ENCODE assay signal across 2 cellular contexts in the genomic region with DNA sequence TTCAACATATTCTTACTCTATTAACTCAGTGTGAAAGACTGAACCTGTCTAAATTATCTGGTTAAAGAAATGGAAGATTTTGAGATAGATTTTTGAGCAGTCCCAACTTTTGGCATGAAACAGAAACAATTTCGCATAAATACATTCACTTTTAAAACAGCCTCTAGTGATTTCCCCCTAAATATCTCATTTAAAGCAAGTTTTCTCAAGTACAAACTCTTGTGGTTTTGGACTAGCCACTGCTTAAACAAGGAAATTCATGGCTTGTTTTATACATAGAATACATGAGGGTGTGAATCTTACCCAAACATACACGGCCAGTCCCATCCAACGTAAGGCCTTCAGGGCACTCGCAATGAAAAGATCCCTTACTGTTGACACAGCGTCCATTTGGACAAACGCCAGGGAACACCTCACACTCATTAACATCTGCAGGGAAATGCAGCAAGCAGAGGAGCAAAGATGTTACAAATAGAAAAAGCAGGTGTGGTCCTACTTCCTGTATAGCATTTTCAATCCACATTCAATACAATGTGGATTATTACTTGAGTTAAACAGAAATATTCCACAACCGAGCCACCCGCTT.
A peak's percentile ranks its signal among the peaks of the same experiment; 100 is the strongest.
TF ChIP-seq lines count a peak whose summit lies in the region.

No MANE protein-coding gene starts in this region.

TF ChIP-seq in HEK293, 187 proteins besides CTCF, POLR2A, EP300 and RAD21 (continued from another document and continues in another):
- TF ChIP-seq, protein P1, sequence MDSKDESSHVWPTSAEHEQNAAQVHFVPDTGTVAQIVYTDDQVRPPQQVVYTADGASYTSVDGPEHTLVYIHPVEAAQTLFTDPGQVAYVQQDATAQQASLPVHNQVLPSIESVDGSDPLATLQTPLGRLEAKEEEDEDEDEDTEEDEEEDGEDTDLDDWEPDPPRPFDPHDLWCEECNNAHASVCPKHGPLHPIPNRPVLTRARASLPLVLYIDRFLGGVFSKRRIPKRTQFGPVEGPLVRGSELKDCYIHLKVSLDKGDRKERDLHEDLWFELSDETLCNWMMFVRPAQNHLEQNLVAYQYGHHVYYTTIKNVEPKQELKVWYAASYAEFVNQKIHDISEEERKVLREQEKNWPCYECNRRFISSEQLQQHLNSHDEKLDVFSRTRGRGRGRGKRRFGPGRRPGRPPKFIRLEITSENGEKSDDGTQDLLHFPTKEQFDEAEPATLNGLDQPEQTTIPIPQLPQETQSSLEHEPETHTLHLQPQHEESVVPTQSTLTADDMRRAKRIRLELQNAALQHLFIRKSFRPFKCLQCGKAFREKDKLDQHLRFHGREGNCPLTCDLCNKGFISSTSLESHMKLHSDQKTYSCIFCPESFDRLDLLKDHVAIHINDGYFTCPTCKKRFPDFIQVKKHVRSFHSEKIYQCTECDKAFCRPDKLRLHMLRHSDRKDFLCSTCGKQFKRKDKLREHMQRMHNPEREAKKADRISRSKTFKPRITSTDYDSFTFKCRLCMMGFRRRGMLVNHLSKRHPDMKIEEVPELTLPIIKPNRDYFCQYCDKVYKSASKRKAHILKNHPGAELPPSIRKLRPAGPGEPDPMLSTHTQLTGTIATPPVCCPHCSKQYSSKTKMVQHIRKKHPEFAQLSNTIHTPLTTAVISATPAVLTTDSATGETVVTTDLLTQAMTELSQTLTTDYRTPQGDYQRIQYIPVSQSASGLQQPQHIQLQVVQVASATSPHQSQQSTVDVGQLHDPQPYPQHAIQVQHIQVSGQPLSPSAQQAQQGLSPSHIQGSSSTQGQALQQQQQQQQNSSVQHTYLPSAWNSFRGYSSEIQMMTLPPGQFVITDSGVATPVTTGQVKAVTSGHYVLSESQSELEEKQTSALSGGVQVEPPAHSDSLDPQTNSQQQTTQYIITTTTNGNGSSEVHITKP (tag by site-specific recombination; IDR thresholded peaks at IDR 0.05) = peak; percentile 76
- TF ChIP-seq SP7 (tag by site-specific recombination; IDR thresholded peaks at IDR 0.05) (0 out of 2 replicates have a peak, but pooled peaks have one; percentile 43), ZNF416 (tag by site-specific recombination; IDR thresholded peaks at IDR 0.05) (no peak), MZF1 (tag by site-specific recombination; IDR thresholded peaks at IDR 0.05; ENCODE audit: borderline replicate concordance) (peak; percentile 73; the same call in 1 of the 2 replicates), ZNF561 (tag by site-specific recombination; IDR thresholded peaks at IDR 0.05; ENCODE audit: borderline replicate concordance) (peak; percentile 63; the same call in 1 of the 2 replicates), ZNF596 (tag by site-specific recombination; IDR thresholded peaks at IDR 0.05) (peak; percentile 10; the same call in 1 of the 2 replicates), ZNF660 (tag by site-specific recombination; IDR thresholded peaks at IDR 0.05) (0 out of 2 replicates have a peak, but pooled peaks have one; percentile 42), ZSCAN30 (tag by site-specific recombination; IDR thresholded peaks at IDR 0.05) (peak; percentile 47; the same call in 1 of the 2 replicates), ZNF248 (tag by site-specific recombination; IDR thresholded peaks at IDR 0.05) (no peak), OSR2 (tag by site-specific recombination; IDR thresholded peaks at IDR 0.05) (0 out of 2 replicates have a peak, but pooled peaks have one; percentile 20), KLF16 (tag by site-specific recombination; IDR thresholded peaks at IDR 0.05) (no peak), ZNF366 (tag by site-specific recombination; conservative IDR thresholded peaks at IDR 0.05) (peak; percentile 56), ZBTB17 (tag by site-specific recombination; IDR thresholded peaks at IDR 0.05) (peak; percentile 69), ZNF510 (tag by site-specific recombination; IDR thresholded peaks at IDR 0.05; ENCODE audit: insufficient replicate concordance) (peak; percentile 93), ZBTB48 (tag by site-specific recombination; IDR thresholded peaks at IDR 0.05) (peak; percentile 79)
- TF ChIP-seq, protein P2, sequence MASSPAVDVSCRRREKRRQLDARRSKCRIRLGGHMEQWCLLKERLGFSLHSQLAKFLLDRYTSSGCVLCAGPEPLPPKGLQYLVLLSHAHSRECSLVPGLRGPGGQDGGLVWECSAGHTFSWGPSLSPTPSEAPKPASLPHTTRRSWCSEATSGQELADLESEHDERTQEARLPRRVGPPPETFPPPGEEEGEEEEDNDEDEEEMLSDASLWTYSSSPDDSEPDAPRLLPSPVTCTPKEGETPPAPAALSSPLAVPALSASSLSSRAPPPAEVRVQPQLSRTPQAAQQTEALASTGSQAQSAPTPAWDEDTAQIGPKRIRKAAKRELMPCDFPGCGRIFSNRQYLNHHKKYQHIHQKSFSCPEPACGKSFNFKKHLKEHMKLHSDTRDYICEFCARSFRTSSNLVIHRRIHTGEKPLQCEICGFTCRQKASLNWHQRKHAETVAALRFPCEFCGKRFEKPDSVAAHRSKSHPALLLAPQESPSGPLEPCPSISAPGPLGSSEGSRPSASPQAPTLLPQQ (tag by site-specific recombination; IDR thresholded peaks at IDR 0.05) = peak; percentile 64; the same call in 1 of the 2 replicates
- TF ChIP-seq, protein P3, sequence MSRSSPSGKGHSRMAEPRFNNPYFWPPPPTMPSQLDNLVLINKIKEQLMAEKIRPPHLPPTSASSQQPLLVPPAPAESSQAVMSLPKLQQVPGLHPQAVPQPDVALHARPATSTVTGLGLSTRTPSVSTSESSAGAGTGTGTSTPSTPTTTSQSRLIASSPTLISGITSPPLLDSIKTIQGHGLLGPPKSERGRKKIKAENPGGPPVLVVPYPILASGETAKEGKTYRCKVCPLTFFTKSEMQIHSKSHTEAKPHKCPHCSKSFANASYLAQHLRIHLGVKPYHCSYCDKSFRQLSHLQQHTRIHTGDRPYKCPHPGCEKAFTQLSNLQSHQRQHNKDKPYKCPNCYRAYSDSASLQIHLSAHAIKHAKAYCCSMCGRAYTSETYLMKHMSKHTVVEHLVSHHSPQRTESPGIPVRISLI (tag by site-specific recombination; IDR thresholded peaks at IDR 0.05) = 0 out of 2 replicates have a peak, but pooled peaks have one; percentile 28
- TF ChIP-seq, protein P4, sequence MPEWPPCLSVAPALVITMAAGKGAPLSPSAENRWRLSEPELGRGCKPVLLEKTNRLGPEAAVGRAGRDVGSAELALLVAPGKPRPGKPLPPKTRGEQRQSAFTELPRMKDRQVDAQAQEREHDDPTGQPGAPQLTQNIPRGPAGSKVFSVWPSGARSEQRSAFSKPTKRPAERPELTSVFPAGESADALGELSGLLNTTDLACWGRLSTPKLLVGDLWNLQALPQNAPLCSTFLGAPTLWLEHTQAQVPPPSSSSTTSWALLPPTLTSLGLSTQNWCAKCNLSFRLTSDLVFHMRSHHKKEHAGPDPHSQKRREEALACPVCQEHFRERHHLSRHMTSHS (tag by site-specific recombination; IDR thresholded peaks at IDR 0.05) = no peak

TF ChIP-seq in WTC11, 78 proteins besides CTCF, POLR2A, EP300 and RAD21 (continued from another document):
- TF ChIP-seq, protein P5, sequence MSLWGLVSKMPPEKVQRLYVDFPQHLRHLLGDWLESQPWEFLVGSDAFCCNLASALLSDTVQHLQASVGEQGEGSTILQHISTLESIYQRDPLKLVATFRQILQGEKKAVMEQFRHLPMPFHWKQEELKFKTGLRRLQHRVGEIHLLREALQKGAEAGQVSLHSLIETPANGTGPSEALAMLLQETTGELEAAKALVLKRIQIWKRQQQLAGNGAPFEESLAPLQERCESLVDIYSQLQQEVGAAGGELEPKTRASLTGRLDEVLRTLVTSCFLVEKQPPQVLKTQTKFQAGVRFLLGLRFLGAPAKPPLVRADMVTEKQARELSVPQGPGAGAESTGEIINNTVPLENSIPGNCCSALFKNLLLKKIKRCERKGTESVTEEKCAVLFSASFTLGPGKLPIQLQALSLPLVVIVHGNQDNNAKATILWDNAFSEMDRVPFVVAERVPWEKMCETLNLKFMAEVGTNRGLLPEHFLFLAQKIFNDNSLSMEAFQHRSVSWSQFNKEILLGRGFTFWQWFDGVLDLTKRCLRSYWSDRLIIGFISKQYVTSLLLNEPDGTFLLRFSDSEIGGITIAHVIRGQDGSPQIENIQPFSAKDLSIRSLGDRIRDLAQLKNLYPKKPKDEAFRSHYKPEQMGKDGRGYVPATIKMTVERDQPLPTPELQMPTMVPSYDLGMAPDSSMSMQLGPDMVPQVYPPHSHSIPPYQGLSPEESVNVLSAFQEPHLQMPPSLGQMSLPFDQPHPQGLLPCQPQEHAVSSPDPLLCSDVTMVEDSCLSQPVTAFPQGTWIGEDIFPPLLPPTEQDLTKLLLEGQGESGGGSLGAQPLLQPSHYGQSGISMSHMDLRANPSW (CRISPR knock-in tag; conservative IDR thresholded peaks at IDR 0.05; ENCODE audit: low read depth) = no peak
- TF ChIP-seq, protein P6, sequence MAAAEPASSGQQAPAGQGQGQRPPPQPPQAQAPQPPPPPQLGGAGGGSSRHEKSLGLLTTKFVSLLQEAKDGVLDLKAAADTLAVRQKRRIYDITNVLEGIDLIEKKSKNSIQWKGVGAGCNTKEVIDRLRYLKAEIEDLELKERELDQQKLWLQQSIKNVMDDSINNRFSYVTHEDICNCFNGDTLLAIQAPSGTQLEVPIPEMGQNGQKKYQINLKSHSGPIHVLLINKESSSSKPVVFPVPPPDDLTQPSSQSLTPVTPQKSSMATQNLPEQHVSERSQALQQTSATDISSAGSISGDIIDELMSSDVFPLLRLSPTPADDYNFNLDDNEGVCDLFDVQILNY (CRISPR knock-in tag; IDR thresholded peaks at IDR 0.05) = no peak
- TF ChIP-seq ZBTB21 (CRISPR knock-in tag; IDR thresholded peaks at IDR 0.05; ENCODE audit: borderline replicate concordance) = no peak
- TF ChIP-seq, protein P7, sequence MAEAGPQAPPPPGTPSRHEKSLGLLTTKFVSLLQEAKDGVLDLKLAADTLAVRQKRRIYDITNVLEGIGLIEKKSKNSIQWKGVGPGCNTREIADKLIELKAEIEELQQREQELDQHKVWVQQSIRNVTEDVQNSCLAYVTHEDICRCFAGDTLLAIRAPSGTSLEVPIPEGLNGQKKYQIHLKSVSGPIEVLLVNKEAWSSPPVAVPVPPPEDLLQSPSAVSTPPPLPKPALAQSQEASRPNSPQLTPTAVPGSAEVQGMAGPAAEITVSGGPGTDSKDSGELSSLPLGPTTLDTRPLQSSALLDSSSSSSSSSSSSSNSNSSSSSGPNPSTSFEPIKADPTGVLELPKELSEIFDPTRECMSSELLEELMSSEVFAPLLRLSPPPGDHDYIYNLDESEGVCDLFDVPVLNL (CRISPR knock-in tag; IDR thresholded peaks at IDR 0.05; ENCODE audit: borderline replicate concordance, low read depth) = no peak
